In genomic region chr5:133530270-133530669, GRCh38 we compare ENCODE assay signal across 32 cellular contexts.
"Had no signal": no experiment of that assay in that cellular context is flagged by ENCODE, and none has a peak within 500 bp of the region (broad histone marks: within the 10 kb centered on the region; RNA-seq: fewer than 3 reads in every experiment).

No MANE protein-coding gene starts in this region.

- H3K4me3 ChIP-seq: adrenal gland, PC-9, SJCRH30, SK-N-MC had no signal

- H3K4me1 ChIP-seq: adrenal gland had no signal

- H3K27ac ChIP-seq: adrenal gland, KMS-11, PC-9, SJCRH30, SK-N-MC had no signal

- H3K36me3 ChIP-seq: adrenal gland, SJCRH30 had no signal

- H3K9me3 ChIP-seq: adrenal gland, SJCRH30 had no signal

- H3K36me3 Mint-ChIP-seq: activated naive CD4-positive, alpha-beta T cell treated with anti-CD3 and anti-CD28 coated beads, Interleukin-2, amount 50 U/mL, for 72 hours; brain had no signal

- H3K4me3 Mint-ChIP-seq: activated CD4-positive, alpha-beta T cell treated with anti-CD3 and anti-CD28 coated beads, Interleukin-2, amount 10 ng/mL, durations not matched to agents 24 days and 14 days; activated naive CD4-positive, alpha-beta T cell treated with anti-CD3 and anti-CD28 coated beads for 36 hours; activated T-cell treated with anti-CD3 and anti-CD28 coated beads, Interleukin-2, amount 50 U/mL, for 4 hours; activated T-helper 1 cell treated with anti-CD3 and anti-CD28 coated beads, Interleukin-12 subunit alpha, Interleukin-12 subunit beta, Interleukin-2, Interleukin-4 antibody, amounts not matched to agents 30 ng/mL and 10 ng/mL and 1 ng/mL, durations not matched to agents 14 hours and 24 hours and 36 hours; brain had no signal

- DNase-seq: activated CD4-positive, alpha-beta T cell treated with anti-CD3 and anti-CD28 coated beads, Interleukin-2, amount 10 ng/mL, durations not matched to agents 24 days and 14 days; activated CD4-positive, alpha-beta T cell treated with anti-CD3 and anti-CD28 coated beads, Interleukin-2, amount 50 U/mL, for 4 hours; activated CD8-positive, alpha-beta memory T cell treated with anti-CD3 and anti-CD28 coated beads, Interleukin-2, amount 50 U/mL, for 4 hours; activated gamma-delta T cell treated with Interleukin-2 at 50 U/mL for 16 hours; activated naive CD4-positive, alpha-beta T cell treated with anti-CD3 and anti-CD28 coated beads for 36 hours; activated T-cell treated with anti-CD3 and anti-CD28 coated beads for 4 hours; activated T-cell treated with anti-CD3 and anti-CD28 coated beads, Interleukin-2, amount 50 U/mL, for 4 hours; adrenal gland; caudate nucleus; cerebellar nuclear complex; MM.1S; MV-4-11; NCI-H1092; NCI-H1436 treated with DMSO at 0.1 percent for 48 hours; NCI-H187; NCI-H2029 treated with DMSO at 0.1 percent for 48 hours; NCI-H2107; NCI-H2171; NCI-H510A; NCI-H526; NCI-H748 treated with DMSO at 0.1 percent for 48 hours; PC-9; SHP77; SJCRH30; T1000 had no signal

- ATAC-seq: activated naive CD4-positive, alpha-beta T cell treated with anti-CD3 and anti-CD28 coated beads, Interleukin-2, amount 50 U/mL, for 72 hours; activated T-cell treated with anti-CD3 and anti-CD28 coated beads, Interleukin-2, amount 50 U/mL, for 4 hours had no signal

- H3K4me2 ChIP-seq: KMS-11, PC-9 had no signal

- H3K4me1 Mint-ChIP-seq: activated CD4-positive, alpha-beta T cell treated with anti-CD3 and anti-CD28 coated beads, Interleukin-2, amount 10 ng/mL, durations not matched to agents 24 days and 14 days had no signal

- H3K27ac Mint-ChIP-seq: activated CD4-positive, alpha-beta T cell treated with anti-CD3 and anti-CD28 coated beads, Interleukin-2, amount 10 ng/mL, durations not matched to agents 24 days and 14 days; activated naive CD4-positive, alpha-beta T cell treated with anti-CD3 and anti-CD28 coated beads for 36 hours; activated naive CD4-positive, alpha-beta T cell treated with anti-CD3 and anti-CD28 coated beads, Interleukin-2, amount 50 U/mL, for 72 hours; activated T-helper 1 cell treated with anti-CD3 and anti-CD28 coated beads, Interleukin-12 subunit alpha, Interleukin-12 subunit beta, Interleukin-2, Interleukin-4 antibody, amounts not matched to agents 30 ng/mL and 10 ng/mL and 1 ng/mL, durations not matched to agents 14 hours and 24 hours and 36 hours; brain had no signal

- FAIRE-seq: astrocyte, bronchial epithelial cell had no signal

- H3K9ac ChIP-seq: KMS-11 had no signal

- H3K27me3 ChIP-seq: adrenal gland, SJCRH30 had no signal

- H3K9me3 Mint-ChIP-seq: activated CD4-positive, alpha-beta T cell treated with anti-CD3 and anti-CD28 coated beads, Interleukin-2, amount 10 ng/mL, durations not matched to agents 24 days and 14 days; activated naive CD4-positive, alpha-beta T cell treated with anti-CD3 and anti-CD28 coated beads for 36 hours; activated naive CD4-positive, alpha-beta T cell treated with anti-CD3 and anti-CD28 coated beads, Interleukin-2, amount 50 U/mL, for 72 hours; activated T-cell treated with anti-CD3 and anti-CD28 coated beads, Interleukin-2, amount 50 U/mL, for 4 hours; activated T-helper 1 cell treated with anti-CD3 and anti-CD28 coated beads, Interleukin-12 subunit alpha, Interleukin-12 subunit beta, Interleukin-2, Interleukin-4 antibody, amounts not matched to agents 30 ng/mL and 10 ng/mL and 1 ng/mL, durations not matched to agents 14 hours and 24 hours and 36 hours had no signal

- H2AFZ ChIP-seq: PC-9 had no signal
